26 cellular contexts compared by ENCODE assay signal in the genomic region with DNA sequence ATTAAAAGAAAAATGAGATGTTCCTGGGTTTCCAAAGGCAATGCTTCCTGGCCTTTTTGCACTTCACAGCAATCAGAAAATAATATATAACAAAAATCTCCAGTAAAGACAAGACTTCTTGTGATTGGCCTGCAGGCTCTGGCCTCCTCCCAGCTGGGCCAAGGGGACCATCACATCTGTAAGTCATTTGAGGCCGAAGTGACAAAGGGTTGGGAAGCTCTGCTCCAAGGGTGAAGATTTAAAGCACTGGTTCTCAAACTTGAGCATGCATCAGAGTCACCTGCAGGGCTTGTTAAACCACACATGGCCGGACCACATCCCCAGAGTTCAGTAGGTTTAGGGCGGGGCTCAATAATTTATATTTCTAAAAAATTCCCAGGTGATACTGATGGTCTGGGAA.
"Had no signal": no experiment of that assay in that cellular context is flagged by ENCODE, and none has a peak within 500 bp of the region (broad histone marks: within the 10 kb centered on the region; RNA-seq: fewer than 3 reads in every experiment).

No MANE protein-coding gene starts in this region.

- H3K9me3 ChIP-seq: left lung, lower lobe of right lung, pancreas, prostate gland, transverse colon, uterus had no signal

- H3K36me3 ChIP-seq: left lung, pancreas, prostate gland, transverse colon, uterus had no signal

- H3K4me3 ChIP-seq: left lung, lower lobe of right lung, pancreas, prostate gland, smooth muscle cell, transverse colon, uterus had no signal

- DNase-seq: hypothalamus; immature natural killer cell; kidney; left colon; left lung; lower lobe of right lung; mammary epithelial cell; mesenchymal stem cell; naive thymus-derived CD8-positive, alpha-beta T cell; nucleus accumbens; pancreas; posterior cingulate gyrus; retina; right cardiac atrium; stimulated activated CD4-positive, alpha-beta T cell treated with anti-CD3 and anti-CD28 coated beads, Interleukin-1b, Interleukin-23, amount 100 ng/mL, for 48 hours; stimulated activated CD4-positive, alpha-beta T cell treated with anti-CD3 and anti-CD28 coated beads, Interleukin-2, amount 100 ng/mL, for 48 hours; stimulated activated CD4-positive, alpha-beta T cell treated with anti-CD3 and anti-CD28 coated beads, Interleukin-4, amount 100 ng/mL, for 4 hours; stimulated activated CD8-positive, alpha-beta memory T cell treated with anti-CD3 and anti-CD28 coated beads, Interleukin-4, amount 100 ng/mL, for 48 hours; stimulated activated naive CD4-positive, alpha-beta T cell treated with Interleukin-2 at 50 U/mL for 16 hours; stimulated activated naive CD8-positive, alpha-beta T cell treated with anti-CD3 and anti-CD28 coated beads, Interleukin-15, amount 100 ng/mL, for 72 hours; substantia nigra; transverse colon; uterus had no signal

- H3K27ac ChIP-seq: left lung, lower lobe of right lung, pancreas, prostate gland, transverse colon, uterus had no signal

- H3K4me1 ChIP-seq: left lung, prostate gland, uterus had no signal

- ATAC-seq: left colon; left lung; lower lobe of right lung; naive thymus-derived CD8-positive, alpha-beta T cell; pancreas; right cardiac atrium; stimulated activated memory B cell treated with anti-CD40 and anti-IgM and Interleukin-4, amounts not matched to agents 10 μg/mL and 1 μg/mL and 100 μg/mL, for 72 hours; stimulated activated naive CD8-positive, alpha-beta T cell treated with anti-CD3 and anti-CD28 coated beads, Interleukin-15, amount 100 ng/mL, for 72 hours had no signal

- H3K27me3 ChIP-seq: left lung, pancreas, transverse colon, uterus had no signal
